In genomic region chr2:205954707-205955106, GRCh38 we compare ENCODE assay signal across 18 cellular contexts.
DNase-seq lines count a peak whose midpoint lies in the region; ATAC-seq, FAIRE-seq and TF ChIP-seq lines count a peak whose summit lies in the region.
"Had no signal": no experiment of that assay in that cellular context is flagged by ENCODE, and none has a peak within 500 bp of the region (broad histone marks: within the 10 kb centered on the region; RNA-seq: fewer than 3 reads in every experiment).

No MANE protein-coding gene starts in this region.

- FAIRE-seq in HepG2 (lab: Jason Lieb, UNC) (no peak), GM12892 (lab: Jason Lieb, UNC) (no peak)

- no peaks in the 10 kb centered on the region for H4K20me1 ChIP-seq in HepG2 (ENCODE audit: insufficient read depth, low read length)

- H3K4me3 ChIP-seq in HepG2 (replicated peaks in 1 of 3; ENCODE audit: insufficient read depth in 1 of 3, low read depth in 2 of 3, low read length in 3 of 3) = no peak overlapping the region
- no peak overlapping the region for H3K4me3 ChIP-seq in right lobe of liver
- H3K4me3 ChIP-seq in Panc1 (ENCODE audit: low read depth in 2 of 2, low read length in 2 of 2) = no peak overlapping the region
- H3K4me3 ChIP-seq: MG63, SJCRH30 had no signal

- H3K79me2 ChIP-seq in HepG2 (ENCODE audit: insufficient read depth, low read length) = no peaks in the 10 kb centered on the region

- CTCF ChIA-PET in HepG2 (lab: Yijun Ruan, JAX; ENCODE audit: low intra/inter-chr PET ratio, low total read pairs) (no interaction called here), Panc1 (lab: Charles Lee) (no interaction called here)

- TF ChIP-seq CTCF in HepG2 (CRISPR knock-in tag; IDR thresholded peaks at IDR 0.05) = no peak
- TF ChIP-seq CTCF in right lobe of liver (IDR thresholded peaks at IDR 0.05) = no peak
- TF ChIP-seq CTCF in Panc1 (IDR thresholded peaks at IDR 0.05) = no peak

- no peak for DNase-seq in HepG2 (ENCODE audit: low spot score)
- DNase-seq in right lobe of liver = no peak
- DNase-seq in Panc1 (ENCODE audit: low read depth, low spot score) = no peak
- peak; percentile 53 for DNase-seq in iPS-NIHi11 (ENCODE audit: low spot score)
- DNase-seq in GM12892 (ENCODE audit: insufficient read length) = no peak
- DNase-seq in activated CD8-positive, alpha-beta memory T cell treated with anti-CD3 and anti-CD28 coated beads, Interleukin-2, amount 50 U/mL, for 48 hours = no peak
- DNase-seq in Right ventricle myocardium superior = no peak
- DNase-seq: GF-D8, Karpas-422, MG63, NCI-H1105, NCI-H2081, NCI-H510A, NCI-H748 treated with DMSO at 0.1 percent for 48 hours had no signal

- TF ChIP-seq POLR2A in HepG2 (IDR thresholded peaks at IDR 0.05; ENCODE audit: insufficient read depth in 1 of 2, low read depth in 2 of 2, low read length in 2 of 2) (no peak), right lobe of liver (IDR thresholded peaks at IDR 0.05) (no peak), GM12892 (IDR thresholded peaks at IDR 0.05; ENCODE audit: low read depth, low read length) (no peak)

- H2AFZ ChIP-seq in HepG2 (ENCODE audit: low read length) = no peak overlapping the region

- no peak overlapping the region for H3K27ac ChIP-seq in HepG2 (ENCODE audit: extremely low read length, insufficient read depth, low read length)
- no peak overlapping the region for H3K27ac ChIP-seq in right lobe of liver
- H3K27ac ChIP-seq in Panc1 (ENCODE audit: low read length) = no peak overlapping the region
- H3K27ac ChIP-seq: C4-2B, HL-60, RWPE1, SJCRH30 had no signal

- TF ChIP-seq EP300 in HepG2 (IDR thresholded peaks at IDR 0.05; ENCODE audit: low read depth in 2 of 2, low read length in 2 of 2) (no peak), HepG2 (CRISPR knock-in tag; IDR thresholded peaks at IDR 0.05; ENCODE audit: borderline replicate concordance) (no peak)

- H3K9me3 ChIP-seq in HepG2 (ENCODE audit: low read length) (peaks cover 3% of the 10 kb centered on the region; the same call in 1 of the 2 replicates), right lobe of liver (no peaks in the 10 kb centered on the region), Panc1 (ENCODE audit: control insufficient read depth, insufficient read depth, low read depth, low read length) (no peaks in the 10 kb centered on the region)
- H3K9me3 ChIP-seq: MG63, SJCRH30 had no signal

- H3K9ac ChIP-seq in HepG2 (ENCODE audit: insufficient read depth, low read depth, low read length) = no peak overlapping the region

- POLR2A ChIA-PET in HepG2 (lab: Yijun Ruan, JAX) (no interaction called here), Panc1 (lab: Charles Lee) (no interaction called here)

- H3K36me3 ChIP-seq in HepG2 (replicated peaks in 1 of 2; ENCODE audit: control insufficient read depth in 1 of 2, insufficient read depth in 2 of 2, low read length in 2 of 2) (no peaks in the 10 kb centered on the region), right lobe of liver (no peaks in the 10 kb centered on the region), Panc1 (ENCODE audit: control insufficient read depth, insufficient read depth, low read length) (no peaks in the 10 kb centered on the region)
- H3K36me3 ChIP-seq: MG63, SJCRH30 had no signal

- ATAC-seq in HepG2 = peak; percentile 73
- ATAC-seq in right lobe of liver = no peak
- peak; percentile 53; the same call in 1 of the 2 replicates for ATAC-seq in Panc1
- no peak for ATAC-seq in Right ventricle myocardium superior (ENCODE audit: poor library complexity)

- in situ Hi-C loops in HepG2 (cut with HindIII; ENCODE audit: extremely low pct_ligation_motif_present, low pct_unique_long_range_greater_than_20kb) (no loop called here), Panc1 (cut with HindIII; ENCODE audit: low pct_unique_long_range_greater_than_20kb, low sequenced_read_pairs) (no loop called here)

- H3K27me3 ChIP-seq in HepG2 (ENCODE audit: control insufficient read depth in 1 of 2, insufficient read depth in 2 of 2, low read length in 2 of 2) (no peaks in the 10 kb centered on the region; a peak in 1 of 5 replicates), right lobe of liver (no peaks in the 10 kb centered on the region), Panc1 (ENCODE audit: control insufficient read depth, insufficient read depth, low read length) (no peaks in the 10 kb centered on the region)
- H3K27me3 ChIP-seq: MG63, SJCRH30 had no signal

- H3K4me1 ChIP-seq in HepG2 (ENCODE audit: insufficient read depth, low read length) = peaks cover 33% of the 10 kb centered on the region
- no peaks in the 10 kb centered on the region for H3K4me1 ChIP-seq in right lobe of liver
- H3K4me1 ChIP-seq in Panc1 (ENCODE audit: control insufficient read depth, insufficient read depth, low read length) = no peaks in the 10 kb centered on the region
- H3K4me1 ChIP-seq: SJCRH30 had no signal

- H3K4me2 ChIP-seq in HepG2 (ENCODE audit: low read depth, low read length) = no peak overlapping the region

- WGBS in HepG2 (ENCODE audit: low lambda C conversion rate) = 57% methylated on average over 5 of the region's 5 CpGs
- WGBS in right lobe of liver (ENCODE audit: insufficient coverage, low coverage, low lambda C conversion rate, missing lambda C conversion rate) = 61% methylated on average over 5 of the region's 5 CpGs

- no peak for TF ChIP-seq RAD21 in HepG2 (CRISPR knock-in tag; IDR thresholded peaks at IDR 0.05)

- no TSS peak for BruUV-seq in HepG2 (replicated peaks; lab: Mats Ljungman, UMichigan)
- no TSS peak for BruUV-seq in Panc1 (replicated peaks; lab: Mats Ljungman, UMichigan)

- intact Hi-C loops in HepG2 (cut with micrococcal nuclease; ENCODE audit: unreplicated experiment) = no loop called here
- intact Hi-C loops in right lobe of liver (cut with DNase I) = no loop called here
- intact Hi-C loops in Panc1 (cut with micrococcal nuclease; ENCODE audit: unreplicated experiment) = no loop called here
- intact Hi-C loops in Right ventricle myocardium superior (cut with DNase I) = no loop called here

TF ChIP-seq in HepG2, 621 proteins besides CTCF, POLR2A, EP300 and RAD21 (continues in another document):
- TF ChIP-seq HNF4A (CRISPR knock-in tag; IDR thresholded peaks at IDR 0.05) = no peak
- 0 out of 2 replicates have a peak, but pooled peaks have one; percentile 29 for TF ChIP-seq MED1 (CRISPR knock-in tag; IDR thresholded peaks at IDR 0.05)
- TF ChIP-seq, protein P1, sequence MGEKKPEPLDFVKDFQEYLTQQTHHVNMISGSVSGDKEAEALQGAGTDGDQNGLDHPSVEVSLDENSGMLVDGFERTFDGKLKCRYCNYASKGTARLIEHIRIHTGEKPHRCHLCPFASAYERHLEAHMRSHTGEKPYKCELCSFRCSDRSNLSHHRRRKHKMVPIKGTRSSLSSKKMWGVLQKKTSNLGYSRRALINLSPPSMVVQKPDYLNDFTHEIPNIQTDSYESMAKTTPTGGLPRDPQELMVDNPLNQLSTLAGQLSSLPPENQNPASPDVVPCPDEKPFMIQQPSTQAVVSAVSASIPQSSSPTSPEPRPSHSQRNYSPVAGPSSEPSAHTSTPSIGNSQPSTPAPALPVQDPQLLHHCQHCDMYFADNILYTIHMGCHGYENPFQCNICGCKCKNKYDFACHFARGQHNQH (CRISPR knock-in tag; IDR thresholded peaks at IDR 0.05) = peak; percentile 26; the same call in 1 of the 2 replicates
- no peak for TF ChIP-seq ZNF34 (CRISPR knock-in tag; IDR thresholded peaks at IDR 0.05; ENCODE audit: borderline replicate concordance)
- peak; percentile 48; the same call in 1 of the 3 replicates for TF ChIP-seq MXI1 (IDR thresholded peaks at IDR 0.05; ENCODE audit: borderline replicate concordance, low read depth, low read length)
- peak; percentile 51; the same call in 1 of the 2 replicates for TF ChIP-seq MAX (IDR thresholded peaks at IDR 0.05)
- TF ChIP-seq TSC22D2 (CRISPR knock-in tag; IDR thresholded peaks at IDR 0.05; ENCODE audit: borderline replicate concordance) = no peak
- TF ChIP-seq SMAD1 (CRISPR knock-in tag; IDR thresholded peaks at IDR 0.05; ENCODE audit: borderline replicate concordance, low read depth) = no peak
- no peak for TF ChIP-seq HOXA3 (CRISPR knock-in tag; IDR thresholded peaks at IDR 0.05)
- 0 out of 2 replicates have a peak, but pooled peaks have one; percentile 35 for TF ChIP-seq ZMYM3 (CRISPR knock-in tag; IDR thresholded peaks at IDR 0.05)
- peak; percentile 10 for TF ChIP-seq TEAD3 (CRISPR knock-in tag; optimal IDR thresholded peaks at IDR 0.05; ENCODE audit: borderline replicate concordance)
- 0 out of 2 replicates have a peak, but pooled peaks have one; percentile 11 for TF ChIP-seq SP5 (CRISPR knock-in tag; IDR thresholded peaks at IDR 0.05; ENCODE audit: borderline replicate concordance, low read depth)
- TF ChIP-seq, protein P2, sequence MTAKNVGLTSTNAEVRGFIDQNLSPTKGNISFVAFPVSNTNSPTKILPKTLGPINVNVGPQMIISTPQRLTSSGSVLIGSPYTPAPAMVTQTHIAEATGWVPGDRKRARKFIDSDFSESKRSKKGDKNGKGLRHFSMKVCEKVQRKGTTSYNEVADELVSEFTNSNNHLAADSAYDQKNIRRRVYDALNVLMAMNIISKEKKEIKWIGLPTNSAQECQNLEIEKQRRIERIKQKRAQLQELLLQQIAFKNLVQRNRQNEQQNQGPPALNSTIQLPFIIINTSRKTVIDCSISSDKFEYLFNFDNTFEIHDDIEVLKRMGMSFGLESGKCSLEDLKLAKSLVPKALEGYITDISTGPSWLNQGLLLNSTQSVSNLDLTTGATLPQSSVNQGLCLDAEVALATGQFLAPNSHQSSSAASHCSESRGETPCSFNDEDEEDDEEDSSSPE (CRISPR knock-in tag; IDR thresholded peaks at IDR 0.05) = no peak
- no peak for TF ChIP-seq ESRRA (CRISPR knock-in tag; IDR thresholded peaks at IDR 0.05; ENCODE audit: low read depth)
- TF ChIP-seq ZNF740 (CRISPR knock-in tag; IDR thresholded peaks at IDR 0.05) = no peak
- no peak for TF ChIP-seq POLR2G (IDR thresholded peaks at IDR 0.05; ENCODE audit: low read depth, low read length)
- TF ChIP-seq CREB1 (IDR thresholded peaks at IDR 0.05) = no peak
- no peak for TF ChIP-seq CREB1 (CRISPR knock-in tag; IDR thresholded peaks at IDR 0.05)
- no peak for TF ChIP-seq SKI (IDR thresholded peaks at IDR 0.05; ENCODE audit: partially characterized antibody)

Comparison
In these comparisons a context has a peak if more than half of its experiments do, and no peak if none do; other contexts are left out.
1. ATAC-seq: peak in HepG2 (single experiment) and Panc1 (single experiment); none in right lobe of liver (0 of 4) and Right ventricle myocardium superior (single experiment).